In genomic region chr19:44757735-44758505, GRCh38 we compare ENCODE assay signal across 10 cellular contexts. TPM values are rescaled to one million over a fixed set of nuclear protein-coding genes. Genes with fewer than 3 reads are reported as not detected.
A peak's percentile ranks its signal among the peaks of the same experiment; 100 is the strongest.
DNase-seq lines count a peak whose midpoint lies in the region; ATAC-seq and TF ChIP-seq lines count a peak whose summit lies in the region.
"Had no signal": no experiment of that assay in that cellular context is flagged by ENCODE, and none has a peak within 500 bp of the region (broad histone marks: within the 10 kb centered on the region; RNA-seq: fewer than 3 reads in every experiment).

No MANE protein-coding gene starts in this region.

- peak overlapping the region; percentile 59 for H3K9ac ChIP-seq in mucosa of stomach (ENCODE audit: low read length)

- no peak for DNase-seq in activated T-cell treated with anti-CD3 and anti-CD28 coated beads, Interleukin-2, amount 50 U/mL, for 72 hours
- DNase-seq in activated T-cell treated with anti-CD3 and anti-CD28 coated beads for 4 hours (no peak), esophagus squamous epithelium (lab: John Stamatoyannopoulos, UW) (no peak), upper lobe of left lung (peak; percentile 71 to 93), KG1 (lab: John Stamatoyannopoulos, UW) (no peak)
- DNase-seq: SJCRH30 had no signal

- H3K4me3 ChIP-seq in esophagus squamous epithelium (peak overlapping the region; percentile 9 to 61 (median 43)), mucosa of stomach (ENCODE audit: low read length) (no peak overlapping the region), upper lobe of left lung (peak overlapping the region in 3 of 4 donors; percentile 21 to 46 (median 38))
- H3K4me3 ChIP-seq: SJCRH30 had no signal

- peaks cover 29 to 32% of the 10 kb centered on the region in 2 donors for H3K36me3 Mint-ChIP-seq in activated T-cell treated with anti-CD3 and anti-CD28 coated beads, Interleukin-2, amount 50 U/mL, for 72 hours (ENCODE audit: insufficient read depth in 2 of 2)

- H3K9me3 ChIP-seq in esophagus squamous epithelium (no peaks in the 10 kb centered on the region), mucosa of stomach (ENCODE audit: control insufficient read depth, low read length) (no peaks in the 10 kb centered on the region), upper lobe of left lung (no peaks in the 10 kb centered on the region)
- H3K9me3 ChIP-seq: SJCRH30 had no signal

- no peaks in the 10 kb centered on the region for H3K9me3 Mint-ChIP-seq in activated T-cell treated with anti-CD3 and anti-CD28 coated beads, Interleukin-2, amount 50 U/mL, for 72 hours

- 61 to 67% methylated on average over 21 to 42 of the region's 68 CpGs for WGBS in esophagus squamous epithelium, 2 donors
- 44 to 54% methylated on average over 52 to 68 of the region's 68 CpGs for WGBS in upper lobe of left lung, 2 donors

- no peaks in the 10 kb centered on the region for H3K27me3 Mint-ChIP-seq in activated T-cell treated with anti-CD3 and anti-CD28 coated beads, Interleukin-2, amount 50 U/mL, for 72 hours (ENCODE audit: low read depth)

- TF ChIP-seq POLR2A in esophagus squamous epithelium (IDR thresholded peaks at IDR 0.05) (no peak), upper lobe of left lung (IDR thresholded peaks at IDR 0.05) (peak in 1 of 4 donors; percentile 45)

- peak in 1 of 4 donors; percentile 76 for TF ChIP-seq EP300 in upper lobe of left lung (IDR thresholded peaks at IDR 0.05)

- H3K4me1 Mint-ChIP-seq in activated T-cell treated with anti-CD3 and anti-CD28 coated beads, Interleukin-2, amount 50 U/mL, for 72 hours (ENCODE audit: low read depth) = peaks cover 52% of the 10 kb centered on the region

- H3K27ac ChIP-seq in esophagus squamous epithelium (peak overlapping the region; percentile 90 to 100 (median 95)), upper lobe of left lung (peak overlapping the region; percentile 95 to 98 (median 96))
- H3K27ac ChIP-seq: SJCRH30 had no signal

- TF ChIP-seq CTCF in esophagus squamous epithelium (IDR thresholded peaks at IDR 0.05) (no peak), upper lobe of left lung (IDR thresholded peaks at IDR 0.05) (peak in 5 of 6 experiments; percentile 13 to 57 (median 31))

- H3K27me3 ChIP-seq in esophagus squamous epithelium = no peaks in the 10 kb centered on the region
- H3K27me3 ChIP-seq in mucosa of stomach (ENCODE audit: control insufficient read depth, insufficient read depth, low read length) = no peaks in the 10 kb centered on the region
- no peaks in the 10 kb centered on the region for H3K27me3 ChIP-seq in upper lobe of left lung
- H3K27me3 ChIP-seq: SJCRH30 had no signal

- H3K36me3 ChIP-seq in esophagus squamous epithelium = peaks cover 41 to 78% (median 46%) of the 10 kb centered on the region in 3 donors
- H3K36me3 ChIP-seq in mucosa of stomach (ENCODE audit: control insufficient read depth, insufficient read depth, low read length) = no peaks in the 10 kb centered on the region
- peaks cover 15 to 67% (median 44%) of the 10 kb centered on the region in 4 donors for H3K36me3 ChIP-seq in upper lobe of left lung

- H3K27ac Mint-ChIP-seq in activated T-cell treated with anti-CD3 and anti-CD28 coated beads, Interleukin-2, amount 50 U/mL, for 72 hours = peak overlapping the region; percentile 68

- intact Hi-C loops in esophagus squamous epithelium (cut with DNase I) = no loop called here

- peak overlapping the region in 1 of 2 donors; percentile 3 for H3K4me3 Mint-ChIP-seq in activated T-cell treated with anti-CD3 and anti-CD28 coated beads, Interleukin-2, amount 50 U/mL, for 72 hours

- no peak for ATAC-seq in activated T-cell treated with anti-CD3 and anti-CD28 coated beads, Interleukin-2, amount 50 U/mL, for 72 hours (replicated peaks in 1 of 2)
- ATAC-seq in upper lobe of left lung (ENCODE audit: low FRiP score in 2 of 2) (peak; percentile 45 to 56), GM18861 (IDR thresholded peaks at IDR 0.05; ENCODE audit: unreplicated experiment) (no peak), GM18873 (IDR thresholded peaks at IDR 0.05; ENCODE audit: low FRiP score, unreplicated experiment) (no peak)

- H3K4me1 ChIP-seq in esophagus squamous epithelium (peaks cover 44 to 79% (median 55%) of the 10 kb centered on the region in 3 donors), mucosa of stomach (ENCODE audit: control insufficient read depth, insufficient read depth, low read length) (peaks cover 56% of the 10 kb centered on the region), upper lobe of left lung (peaks cover 47 to 58% (median 50%) of the 10 kb centered on the region in 4 donors)

RNA-seq across cellular contexts. Expression of gene BCL3, which starts 9.4 kb away (rescaled TPM):
- 100 to 1,000 TPM; 192 to 208 TPM for total RNA-seq in activated T-cell treated with anti-CD3 and anti-CD28 coated beads, Interleukin-2, amount 50 U/mL, for 72 hours
- total RNA-seq in esophagus squamous epithelium (10 to 100 TPM; 26.6 to 88.9 (median 51.4) TPM), upper lobe of left lung (100 to 1,000 TPM in 2 of 6 donors, 10 to 100 TPM in 4; 31.1 to 114 (median 71.6) TPM)

RNA-seq across cellular contexts. Expression of gene CBLC, which starts 19.8 kb away (rescaled TPM):
- total RNA-seq in activated T-cell treated with anti-CD3 and anti-CD28 coated beads, Interleukin-2, amount 50 U/mL, for 72 hours = not detected
- total RNA-seq in esophagus squamous epithelium (10 to 100 TPM; 26.9 to 75.7 (median 49.1) TPM), upper lobe of left lung (10 to 100 TPM in 1 of 6 donors, 1 to 10 TPM in 5; 2.9 to 10.5 (median 4.5) TPM)
- total RNA-seq: SJCRH30, temporal lobe had no signal

RNA-seq across cellular contexts. Expression of gene BCAM, which starts 51.0 kb away (rescaled TPM):
- under 1 TPM in 1 of 2 donors, not detected in 1; 0.21 TPM for total RNA-seq in activated T-cell treated with anti-CD3 and anti-CD28 coated beads, Interleukin-2, amount 50 U/mL, for 72 hours
- total RNA-seq in esophagus squamous epithelium = 10 to 100 TPM in 3 of 4 donors, 1 to 10 TPM in 1; 7.2 to 24.8 (median 17.6) TPM
- total RNA-seq in upper lobe of left lung = 100 to 1,000 TPM; 246 to 557 (median 274) TPM

RNA-seq across cellular contexts. Expression of gene CEACAM16, which starts 59.0 kb away (rescaled TPM):
- not detected for total RNA-seq in activated T-cell treated with anti-CD3 and anti-CD28 coated beads, Interleukin-2, amount 50 U/mL, for 72 hours
- total RNA-seq in esophagus squamous epithelium (not detected), upper lobe of left lung (not detected)
- total RNA-seq: temporal lobe had no signal

Comparison
In these comparisons a context has a peak if more than half of its experiments do, and no peak if none do; other contexts are left out.
1. ATAC-seq: peak in upper lobe of left lung (2 of 2); none in activated T-cell treated with anti-CD3 and anti-CD28 coated beads, Interleukin-2, amount 50 U/mL, for 72 hours (0 of 2), GM18861 (single experiment) and GM18873 (single experiment).
2. DNase-seq: peak in upper lobe of left lung (2 of 2); none in activated T-cell treated with anti-CD3 and anti-CD28 coated beads, Interleukin-2, amount 50 U/mL, for 72 hours (0 of 2), activated T-cell treated with anti-CD3 and anti-CD28 coated beads for 4 hours (single experiment), esophagus squamous epithelium (single experiment) and KG1 (single experiment).
3. CTCF ChIP-seq: peak in upper lobe of left lung (5 of 6); none in esophagus squamous epithelium (0 of 6).
4. RNA of gene BCAM, which starts 51.0 kb away (total RNA-seq): 246 to 557 TPM in upper lobe of left lung; 7.2 to 24.8 TPM in esophagus squamous epithelium and 0.21 TPM in activated T-cell treated with anti-CD3 and anti-CD28 coated beads, Interleukin-2, amount 50 U/mL, for 72 hours; every median in the first group is over 4 times any median in the second.